In the genomic region with DNA sequence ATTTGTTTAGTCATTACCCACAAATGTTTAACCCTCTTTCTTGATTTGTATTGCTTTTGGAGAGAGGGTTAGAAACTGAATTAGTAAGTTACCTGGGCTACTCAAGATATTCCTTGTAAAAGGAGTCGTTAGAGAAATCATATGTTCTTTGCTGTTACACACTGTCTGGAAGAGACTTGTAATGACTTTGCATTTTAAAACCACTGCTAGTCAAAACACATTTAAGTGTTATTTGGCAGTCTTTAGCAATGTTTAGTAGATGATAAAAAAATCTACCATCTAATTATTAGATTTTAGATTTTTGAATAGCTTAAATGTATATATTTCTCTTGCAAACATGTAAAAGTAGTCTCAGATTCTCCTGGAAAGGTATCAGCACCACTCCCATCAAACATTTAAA, we compare ENCODE assay signal across 1 cellular context.
TF ChIP-seq lines count a peak whose summit lies in the region.

No MANE protein-coding gene starts in this region.

TF ChIP-seq in HepG2, 621 proteins besides CTCF, POLR2A, EP300 and RAD21:
- TF ChIP-seq MXD4 (CRISPR knock-in tag; IDR thresholded peaks at IDR 0.05) = no peak
- no peak for TF ChIP-seq ZNF75D (CRISPR knock-in tag; IDR thresholded peaks at IDR 0.05; ENCODE audit: borderline replicate concordance)
- TF ChIP-seq, protein P1, sequence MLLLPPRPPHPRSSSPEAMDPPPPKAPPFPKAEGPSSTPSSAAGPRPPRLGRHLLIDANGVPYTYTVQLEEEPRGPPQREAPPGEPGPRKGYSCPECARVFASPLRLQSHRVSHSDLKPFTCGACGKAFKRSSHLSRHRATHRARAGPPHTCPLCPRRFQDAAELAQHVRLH (CRISPR knock-in tag; IDR thresholded peaks at IDR 0.05; ENCODE audit: borderline replicate concordance, low read depth) = no peak
- TF ChIP-seq YEATS2 (CRISPR knock-in tag; IDR thresholded peaks at IDR 0.05; ENCODE audit: borderline replicate concordance) = no peak
- no peak for TF ChIP-seq ZNF784 (CRISPR knock-in tag; IDR thresholded peaks at IDR 0.05; ENCODE audit: borderline replicate concordance)
- no peak for TF ChIP-seq PAWR (CRISPR knock-in tag; IDR thresholded peaks at IDR 0.05; ENCODE audit: borderline replicate concordance)
- no peak for TF ChIP-seq CENPX (CRISPR knock-in tag; IDR thresholded peaks at IDR 0.05)
- TF ChIP-seq ZNF552 (CRISPR knock-in tag; IDR thresholded peaks at IDR 0.05; ENCODE audit: borderline replicate concordance) = no peak
- no peak for TF ChIP-seq ZNF329 (CRISPR knock-in tag; IDR thresholded peaks at IDR 0.05; ENCODE audit: low read depth)
- TF ChIP-seq ZNF256 (CRISPR knock-in tag; conservative IDR thresholded peaks at IDR 0.05) = no peak
- TF ChIP-seq, protein P2, sequence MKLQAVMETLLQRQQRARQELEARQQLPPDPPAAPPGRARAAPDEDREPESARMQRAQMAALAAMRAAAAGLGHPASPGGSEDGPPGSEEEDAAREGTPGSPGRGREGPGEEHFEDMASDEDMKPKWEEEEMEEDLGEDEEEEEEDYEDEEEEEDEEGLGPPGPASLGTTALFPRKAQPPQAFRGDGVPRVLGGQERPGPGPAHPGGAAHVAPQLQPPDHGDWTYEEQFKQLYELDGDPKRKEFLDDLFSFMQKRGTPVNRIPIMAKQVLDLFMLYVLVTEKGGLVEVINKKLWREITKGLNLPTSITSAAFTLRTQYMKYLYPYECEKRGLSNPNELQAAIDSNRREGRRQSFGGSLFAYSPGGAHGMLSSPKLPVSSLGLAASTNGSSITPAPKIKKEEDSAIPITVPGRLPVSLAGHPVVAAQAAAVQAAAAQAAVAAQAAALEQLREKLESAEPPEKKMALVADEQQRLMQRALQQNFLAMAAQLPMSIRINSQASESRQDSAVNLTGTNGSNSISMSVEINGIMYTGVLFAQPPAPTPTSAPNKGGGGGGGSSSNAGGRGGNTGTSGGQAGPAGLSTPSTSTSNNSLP (IDR thresholded peaks at IDR 0.05; ENCODE audit: low read depth, low read length) = no peak
- no peak for TF ChIP-seq PLSCR1 (CRISPR knock-in tag; IDR thresholded peaks at IDR 0.05; ENCODE audit: borderline replicate concordance)
- no peak for TF ChIP-seq ZNF407 (CRISPR knock-in tag; IDR thresholded peaks at IDR 0.05; ENCODE audit: not compliant biosample characterization)
- no peak for TF ChIP-seq BRF2 (CRISPR knock-in tag; IDR thresholded peaks at IDR 0.05)
- TF ChIP-seq TAF15 (IDR thresholded peaks at IDR 0.05; ENCODE audit: low read depth, low read length, poor library complexity, severe bottlenecking) = no peak
- TF ChIP-seq ZNF18 (CRISPR knock-in tag; IDR thresholded peaks at IDR 0.05; ENCODE audit: insufficient replicate concordance) = no peak
- TF ChIP-seq PRDM4 (CRISPR knock-in tag; IDR thresholded peaks at IDR 0.05; ENCODE audit: borderline replicate concordance) = no peak
TF ChIP-seq in HepG2: peak in this region for 0.
